ENCODE assay signal across 24 cellular contexts in the genomic region with DNA sequence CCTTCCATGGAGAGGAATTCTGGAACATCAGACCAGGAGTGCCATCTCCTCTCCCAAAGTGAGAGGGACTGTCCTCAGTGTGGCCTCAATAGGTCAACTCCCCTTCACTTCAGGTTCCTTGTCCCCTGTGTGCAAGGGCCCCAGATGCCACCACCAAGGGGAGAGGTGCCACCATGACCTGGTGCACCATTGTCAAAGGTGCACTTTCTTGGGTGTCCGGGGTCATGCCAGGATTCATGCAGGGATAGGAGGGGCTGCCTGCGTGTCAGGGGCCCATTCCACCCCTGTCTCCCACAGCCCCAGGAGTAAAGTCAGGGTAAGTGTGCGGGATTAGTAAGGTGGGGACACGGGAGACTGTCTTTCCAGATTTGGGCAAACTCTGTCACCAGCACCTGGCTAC. TPM values are rescaled to one million over a fixed set of nuclear protein-coding genes. Genes with fewer than 3 reads are reported as not detected.
DNase-seq lines count a peak whose midpoint lies in the region; FAIRE-seq and TF ChIP-seq lines count a peak whose summit lies in the region.
"Had no signal": no experiment of that assay in that cellular context is flagged by ENCODE, and none has a peak within 500 bp of the region (broad histone marks: within the 10 kb centered on the region; RNA-seq: fewer than 3 reads in every experiment).

No MANE protein-coding gene starts in this region.

- H3K79me2 ChIP-seq in PC-9 (ENCODE audit: low read depth): no peaks in the 10 kb centered on the region; the same call in none of the 2 replicates
- no peaks in the 10 kb centered on the region for H3K79me2 ChIP-seq in H1 (ENCODE audit: control insufficient read depth in 1 of 2, insufficient read depth in 2 of 2, low read length in 2 of 2)

- H3K27me3 ChIP-seq in PC-9 (ENCODE audit: insufficient read depth, low read depth) (no peaks in the 10 kb centered on the region), H1 (replicated peaks in 1 of 4; ENCODE audit: control insufficient read depth in 3 of 4, extremely low read depth in 1 of 4, insufficient read depth in 3 of 4, low read length in 3 of 4) (no peaks in the 10 kb centered on the region), thyroid gland (no peaks in the 10 kb centered on the region)
- H3K27me3 ChIP-seq: upper lobe of left lung had no signal

- H3F3A ChIP-seq in PC-9 (ENCODE audit: insufficient read depth, low read depth): peaks cover 57% of the 10 kb centered on the region

- peaks cover 95% of the 10 kb centered on the region for H3K4me1 ChIP-seq in PC-9 (replicated peaks; ENCODE audit: insufficient read depth)
- H3K4me1 ChIP-seq in H1 (replicated peaks in 1 of 4; ENCODE audit: control insufficient read depth in 3 of 4, insufficient read depth in 4 of 4, low read length in 3 of 4): peaks cover 2 to 19% (median 14%) of the 10 kb centered on the region in 4 experiments
- peaks cover 31 to 67% of the 10 kb centered on the region in 2 donors for H3K4me1 ChIP-seq in thyroid gland

- H3K9me3 Mint-ChIP-seq in neural crest cell: no peaks in the 10 kb centered on the region
- H3K9me3 Mint-ChIP-seq: activated T-cell treated with anti-CD3 and anti-CD28 coated beads, Interleukin-2, amount 50 U/mL, for 72 hours; stimulated activated effector memory CD8-positive, alpha-beta T cell treated with anti-CD3 and anti-CD28 coated beads, Interleukin-12 subunit alpha, Interleukin-12 subunit beta, amount 100 ng/mL, for 72 hours had no signal

- no peak overlapping the region for H3K4ac ChIP-seq in H1 (replicated peaks; ENCODE audit: insufficient read length, low read depth, low read length)

- H3K27ac ChIP-seq in PC-9 (peak overlapping the region; percentile 98), H1 (ENCODE audit: low read depth, low read length) (no peak overlapping the region), thyroid gland (peak overlapping the region in 2 of 3 donors; percentile 93 to 97)

- peak overlapping the region; percentile 41 for H3K4me3 Mint-ChIP-seq in neural crest cell
- H3K4me3 Mint-ChIP-seq: activated CD4-positive, alpha-beta T cell treated with anti-CD3 and anti-CD28 coated beads for 36 hours; activated T-cell treated with anti-CD3 and anti-CD28 coated beads, Interleukin-2, amount 50 U/mL, for 72 hours; stimulated activated effector memory CD8-positive, alpha-beta T cell treated with anti-CD3 and anti-CD28 coated beads, Interleukin-12 subunit alpha, Interleukin-12 subunit beta, amount 100 ng/mL, for 72 hours had no signal

- peaks cover 47% of the 10 kb centered on the region for H3K4me1 Mint-ChIP-seq in neural crest cell
- H3K4me1 Mint-ChIP-seq: activated CD4-positive, alpha-beta T cell treated with anti-CD3 and anti-CD28 coated beads for 36 hours; stimulated activated effector memory CD8-positive, alpha-beta T cell treated with anti-CD3 and anti-CD28 coated beads, Interleukin-12 subunit alpha, Interleukin-12 subunit beta, amount 100 ng/mL, for 72 hours had no signal

- H2BK20ac ChIP-seq in H1 (ENCODE audit: low read length): no peak overlapping the region; the same call in 1 of the 2 replicates

- FAIRE-seq in H1 (lab: Jason Lieb, UNC): no peak
- FAIRE-seq: GM12878, TTC549 had no signal

- no peaks in the 10 kb centered on the region for H3K36me3 Mint-ChIP-seq in neural crest cell (ENCODE audit: low read depth)
- H3K36me3 Mint-ChIP-seq: stimulated activated effector memory CD8-positive, alpha-beta T cell treated with anti-CD3 and anti-CD28 coated beads, Interleukin-12 subunit alpha, Interleukin-12 subunit beta, amount 100 ng/mL, for 72 hours had no signal

- no peak overlapping the region for H3K4me3 ChIP-seq in PC-9
- no peak overlapping the region for H3K4me3 ChIP-seq in H1 (ENCODE audit: extremely low read depth in 1 of 4, insufficient read depth in 2 of 4, low read depth in 3 of 4, low read length in 4 of 4)
- no peak overlapping the region for H3K4me3 ChIP-seq in thyroid gland (replicated peaks in 1 of 3)
- H3K4me3 ChIP-seq: GM12878, GM23248, mucosa of descending colon, upper lobe of left lung had no signal

- no peaks in the 10 kb centered on the region for H3K79me1 ChIP-seq in H1 (ENCODE audit: low read depth, low read length)

- no peak overlapping the region for H4K8ac ChIP-seq in H1 (ENCODE audit: extremely low read depth, insufficient read depth, low read length)

- H3K14ac ChIP-seq in H1 (ENCODE audit: insufficient read length): no peak overlapping the region

- H4K5ac ChIP-seq in H1 (ENCODE audit: insufficient read length, low read depth, low read length): no peak overlapping the region

- H2AFZ ChIP-seq in PC-9 (no peak overlapping the region), H1 (ENCODE audit: low read length) (no peak overlapping the region)
- H2AFZ ChIP-seq: GM23248 had no signal

- H3K23me2 ChIP-seq in H1 (ENCODE audit: low read depth, low read length): no peaks in the 10 kb centered on the region

- DNase-seq in PC-9 (no peak), H1 (ENCODE audit: low read depth in 1 of 2, low spot score in 2 of 2) (no peak), neural crest cell (ENCODE audit: low read depth, low spot score) (no peak), thyroid gland (no peak), NCI-H187 (lab: John Stamatoyannopoulos, UW) (no peak), OCI-M1 (lab: John Stamatoyannopoulos, UW) (no peak), NCI-H2081 treated with DMSO at 0.1 percent for 48 hours (lab: John Stamatoyannopoulos, UW) (no peak), SW480 (ENCODE audit: low spot score) (no peak)
- DNase-seq: activated CD4-positive, alpha-beta T cell treated with anti-CD3 and anti-CD28 coated beads for 36 hours; activated naive CD4-positive, alpha-beta T cell treated with anti-CD3 and anti-CD28 coated beads, Interleukin-2, amount 50 U/mL, for 16 hours; activated T-cell treated with anti-CD3 and anti-CD28 coated beads, Interleukin-2, amount 50 U/mL, for 72 hours; aorta; DMS79; effector CD4-positive, alpha-beta T cell; GM23248; KG1; left cardiac atrium; mucosa of descending colon; NCI-H2081; nucleus accumbens; upper lobe of left lung had no signal

- H3K9me2 ChIP-seq in PC-9 (ENCODE audit: insufficient read depth): no peaks in the 10 kb centered on the region

- intact Hi-C loops in PC-9 (cut with micrococcal nuclease; ENCODE audit: unreplicated experiment): no loop called here
- intact Hi-C loops in thyroid gland (cut with DNase I): loop anchor here (5.0 kb wide), 1 partner anchor 35 kb away; no protein-coding TSS in a partner anchor

- H3K36me3 ChIP-seq in PC-9 (ENCODE audit: low read depth): no peaks in the 10 kb centered on the region
- no peaks in the 10 kb centered on the region for H3K36me3 ChIP-seq in H1 (ENCODE audit: control insufficient read depth in 2 of 4, insufficient read depth in 4 of 4, low read length in 3 of 4)
- H3K36me3 ChIP-seq in thyroid gland: no peaks in the 10 kb centered on the region
- H3K36me3 ChIP-seq: upper lobe of left lung had no signal

- CTCF ChIA-PET in PC-9 (lab: Charles Lee) (no interaction called here), H1 (lab: Charles Lee; ENCODE audit: partially characterized antibody) (interaction anchor here (1.1 to 6.4 kb wide), 3 partner anchors 11 to 106 kb away, joined by 3 to 53 read pairs (median 5); no protein-coding TSS in a partner anchor)

- TF ChIP-seq EP300 in H1 (IDR thresholded peaks at IDR 0.05; ENCODE audit: borderline replicate concordance in 1 of 2, low read depth in 2 of 2, low read length in 2 of 2): no peak

- 0 out of 2 replicates have a peak overlapping the region, but pooled peaks have one; percentile 28 for H2BK5ac ChIP-seq in H1 (ENCODE audit: low read depth, low read length)

- POLR2A ChIA-PET in PC-9 (lab: Charles Lee; ENCODE audit: unreplicated experiment): no interaction called here
- POLR2A ChIA-PET in H1 (lab: Charles Lee; ENCODE audit: partially characterized antibody): no interaction called here

- 91% methylated on average over 4 of the region's 4 CpGs; no CpG with 5 or more reads in 1 of the 2 experiments for WGBS in H1 (ENCODE audit: extremely low coverage in 1 of 2, insufficient coverage in 1 of 2, insufficient read length in 1 of 2, insufficient replicate concordance in 2 of 2, low coverage in 1 of 2, low lambda C conversion rate in 2 of 2, missing lambda C conversion rate in 1 of 2), 2 experiments
- 89 to 98% methylated on average over 4 of the region's 4 CpGs for WGBS in thyroid gland, 2 donors

- no peaks in the 10 kb centered on the region for H3K9me3 ChIP-seq in PC-9 (ENCODE audit: insufficient read depth, low read depth)
- H3K9me3 ChIP-seq in H1 (ENCODE audit: insufficient read depth in 2 of 2, low read depth in 1 of 2, low read length in 1 of 2): no peaks in the 10 kb centered on the region
- H3K9me3 ChIP-seq in thyroid gland: no peaks in the 10 kb centered on the region
- H3K9me3 ChIP-seq: mucosa of descending colon, upper lobe of left lung had no signal

- H3K9ac ChIP-seq in H1 (replicated peaks in 1 of 4; ENCODE audit: extremely low read depth in 1 of 4, low read depth in 3 of 4, low read length in 3 of 4): no peak overlapping the region

- no peak overlapping the region for H3K18ac ChIP-seq in H1 (ENCODE audit: extremely low read depth, low read length)

- TF ChIP-seq RAD21 in H1 (IDR thresholded peaks at IDR 0.05 in 1 of 2, conservative IDR thresholded peaks at IDR 0.05 in 1 of 2; ENCODE audit: low read depth in 2 of 2, low read length in 2 of 2): no peak

- H3K27me3 Mint-ChIP-seq in neural crest cell (ENCODE audit: low read depth): no peaks in the 10 kb centered on the region
- H3K27me3 Mint-ChIP-seq: activated CD4-positive, alpha-beta T cell treated with anti-CD3 and anti-CD28 coated beads for 36 hours had no signal

- 0 out of 2 replicates have a peak overlapping the region, but pooled peaks have one; percentile 43 for H2BK12ac ChIP-seq in H1 (ENCODE audit: low read depth, low read length)

- H2BK120ac ChIP-seq in H1 (replicated peaks; ENCODE audit: low read depth, low read length): no peak overlapping the region

- H2BK15ac ChIP-seq in H1 (ENCODE audit: low read length): 0 out of 2 replicates have a peak overlapping the region, but pooled peaks have one; percentile 8

- H3K4me2 ChIP-seq in PC-9 (no peak overlapping the region), H1 (ENCODE audit: insufficient read depth in 1 of 2, low read depth in 2 of 2, low read length in 2 of 2) (no peak overlapping the region)

- H3K23ac ChIP-seq in H1 (ENCODE audit: insufficient read length): no peak overlapping the region

- TF ChIP-seq CTCF in PC-9 (conservative IDR thresholded peaks at IDR 0.05) (no peak), H1 (IDR thresholded peaks at IDR 0.05; ENCODE audit: control extremely low read depth in 1 of 3, insufficient read depth in 1 of 3, low read depth in 1 of 3, low read length in 3 of 3) (no peak), neural crest cell (conservative IDR thresholded peaks at IDR 0.05) (no peak), thyroid gland (IDR thresholded peaks at IDR 0.05) (no peak)

- H3K56ac ChIP-seq in H1 (replicated peaks; ENCODE audit: insufficient read length, low read depth, low read length): no peak overlapping the region

- no peak overlapping the region for H4K91ac ChIP-seq in H1 (replicated peaks; ENCODE audit: insufficient read length, low read length)

- H3K27ac Mint-ChIP-seq in neural crest cell (ENCODE audit: unreplicated experiment): no peak overlapping the region
- H3K27ac Mint-ChIP-seq: activated CD4-positive, alpha-beta T cell treated with anti-CD3 and anti-CD28 coated beads for 36 hours; activated T-cell treated with anti-CD3 and anti-CD28 coated beads, Interleukin-2, amount 50 U/mL, for 72 hours; stimulated activated effector memory CD8-positive, alpha-beta T cell treated with anti-CD3 and anti-CD28 coated beads, Interleukin-12 subunit alpha, Interleukin-12 subunit beta, amount 100 ng/mL, for 72 hours had no signal

- TF ChIP-seq POLR2A in H1 (IDR thresholded peaks at IDR 0.05; ENCODE audit: control extremely low read depth in 1 of 2, low read depth in 2 of 2, low read length in 2 of 2): no peak
- no peak for TF ChIP-seq POLR2A in thyroid gland (IDR thresholded peaks at IDR 0.05)

- H4K20me1 ChIP-seq in PC-9 (ENCODE audit: insufficient read depth) (no peaks in the 10 kb centered on the region), H1 (replicated peaks in 1 of 2; ENCODE audit: control insufficient read depth in 1 of 2, insufficient read depth in 2 of 2, low read length in 2 of 2) (no peaks in the 10 kb centered on the region)

- no peak overlapping the region for H2AK5ac ChIP-seq in H1 (ENCODE audit: low read depth, low read length)

- no TSS peak for BruUV-seq in PC-9 (replicated peaks; lab: Mats Ljungman, UMichigan)

RNA-seq across cellular contexts. Expression of gene EPHA2, which starts 21.4 kb away (rescaled TPM):
- total RNA-seq in PC-9 (2021) (48.3 and 65.8 TPM in 2 replicates), neural crest cell (21.7 and 25.0 TPM in 2 replicates), thyroid gland (10 to 100 TPM; 22.3 to 53.2 (median 29.3) TPM)
- total RNA-seq in H1 (2021; fragmentation: NEBNext Ultra II Directional; extraction: Animal tissue kit (Norgen Biotek cat#: 25700)): 28.4 and 33.6 TPM in 2 replicates
- 26.8 and 42.2 TPM in 2 replicates for polyA plus RNA-seq in H1 (2011; rRNA removed)
- 24.2 TPM for polyA plus RNA-seq in H1 (2011; cell fraction: cytosol; rRNA removed)
- polyA plus RNA-seq in H1 (2011; cell fraction: nucleus; rRNA removed): 69.5 TPM
- 23.3 to 29.4 TPM (median 24.9 TPM) in 4 replicates for polyA plus RNA-seq in H1 (2012, experiment 1 of 2)
- polyA plus RNA-seq in H1 (2012, experiment 2 of 2): 28.9 TPM
- 33.8 TPM for polyA plus RNA-seq in H1 (2013, experiment 1 of 2)
- 33.1 TPM for polyA plus RNA-seq in H1 (2013, experiment 2 of 2)
- 44.2 and 53.8 TPM in 2 replicates for polyA minus RNA-seq in H1 (2011; rRNA and poly(A)+ RNA removed)
- polyA minus RNA-seq in H1 (2011; cell fraction: cytosol; rRNA and poly(A)+ RNA removed): 30.1 TPM
- 34.1 TPM for polyA minus RNA-seq in H1 (2011; cell fraction: nucleus; rRNA and poly(A)+ RNA removed)

RNA-seq across cellular contexts. Expression of gene ARHGEF19, which starts 35.1 kb away (rescaled TPM):
- total RNA-seq in PC-9 (2021): 38.5 and 44.3 TPM in 2 replicates
- total RNA-seq in H1 (2021; fragmentation: NEBNext Ultra II Directional; extraction: Animal tissue kit (Norgen Biotek cat#: 25700)): 51.9 and 56.4 TPM in 2 replicates
- 47.5 and 69.2 TPM in 2 replicates for polyA plus RNA-seq in H1 (2011; rRNA removed)
- polyA plus RNA-seq in H1 (2011; cell fraction: cytosol; rRNA removed): 55.0 TPM
- polyA plus RNA-seq in H1 (2011; cell fraction: nucleus; rRNA removed): 157 TPM
- 42.8 to 57.1 TPM (median 54.3 TPM) in 4 replicates for polyA plus RNA-seq in H1 (2012, experiment 1 of 2)
- 45.5 TPM for polyA plus RNA-seq in H1 (2012, experiment 2 of 2)
- polyA plus RNA-seq in H1 (2013, experiment 1 of 2): 32.6 TPM
- 30.2 TPM for polyA plus RNA-seq in H1 (2013, experiment 2 of 2)
- 27.7 and 32.0 TPM in 2 replicates for polyA minus RNA-seq in H1 (2011; rRNA and poly(A)+ RNA removed)
- 22.2 TPM for polyA minus RNA-seq in H1 (2011; cell fraction: cytosol; rRNA and poly(A)+ RNA removed)
- polyA minus RNA-seq in H1 (2011; cell fraction: nucleus; rRNA and poly(A)+ RNA removed): 30.7 TPM
- 7.7 and 9.0 TPM in 2 replicates for total RNA-seq in neural crest cell
- total RNA-seq in thyroid gland: 10 to 100 TPM; 11.9 to 32.3 (median 17.5) TPM

RNA-seq across cellular contexts. Expression of gene CPLANE2, which starts 59.7 kb away (rescaled TPM):
- total RNA-seq in PC-9 (2021): 4.5 and 6.1 TPM in 2 replicates
- total RNA-seq in H1 (2021; fragmentation: NEBNext Ultra II Directional; extraction: Animal tissue kit (Norgen Biotek cat#: 25700)): 2.5 and 2.7 TPM in 2 replicates
- 2.3 and 3.7 TPM in 2 replicates for polyA plus RNA-seq in H1 (2011; rRNA removed)
- polyA plus RNA-seq in H1 (2011; cell fraction: cytosol; rRNA removed): 3.2 TPM
- polyA plus RNA-seq in H1 (2011; cell fraction: nucleus; rRNA removed): 6.4 TPM
- polyA plus RNA-seq in H1 (2012, experiment 1 of 2): 1.9 to 4.7 TPM (median 3.3 TPM) in 4 replicates
- polyA plus RNA-seq in H1 (2012, experiment 2 of 2): 7.6 TPM
- 1.1 TPM for polyA plus RNA-seq in H1 (2013, experiment 1 of 2)
- polyA plus RNA-seq in H1 (2013, experiment 2 of 2): 1.1 TPM
- 1.8 and 3.0 TPM in 2 replicates for polyA minus RNA-seq in H1 (2011; rRNA and poly(A)+ RNA removed)
- 3.4 TPM for polyA minus RNA-seq in H1 (2011; cell fraction: cytosol; rRNA and poly(A)+ RNA removed)
- polyA minus RNA-seq in H1 (2011; cell fraction: nucleus; rRNA and poly(A)+ RNA removed): 1.9 TPM
- 11.4 and 11.8 TPM in 2 replicates for total RNA-seq in neural crest cell
- 10 to 100 TPM in 3 of 4 donors, 1 to 10 TPM in 1; 4.3 to 21.8 (median 15.3) TPM for total RNA-seq in thyroid gland
